ENCODE assay signal across 13 cellular contexts in the genomic region with DNA sequence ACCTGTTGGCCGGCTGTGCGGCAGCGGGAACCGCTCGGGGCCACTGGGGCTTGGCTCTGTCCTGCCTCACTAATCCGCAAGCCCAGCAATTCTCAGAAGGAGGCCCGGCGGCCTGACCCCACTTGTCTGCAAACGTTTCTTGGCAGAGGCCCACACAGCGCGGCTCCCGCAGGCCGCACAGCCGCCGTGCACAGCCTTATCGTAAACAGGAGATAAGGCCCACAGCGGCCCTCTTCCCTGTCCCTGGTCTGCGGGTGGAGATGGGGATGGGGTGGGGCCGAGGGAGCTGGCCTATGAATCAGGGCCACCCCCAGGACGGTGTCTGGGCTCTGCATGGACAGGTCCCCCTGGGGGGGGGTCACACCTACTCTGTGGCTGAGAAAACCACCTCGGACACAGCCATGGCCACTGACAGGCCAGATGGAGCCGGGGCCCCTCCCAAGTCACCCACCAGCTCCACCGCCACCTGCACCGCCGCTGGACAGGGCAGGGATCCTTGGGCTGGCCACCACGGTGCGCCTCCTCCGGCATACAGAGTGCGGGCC. TPM values are rescaled to one million over a fixed set of nuclear protein-coding genes. Genes with fewer than 3 reads are reported as not detected.
DNase-seq lines count a peak whose midpoint lies in the region; ATAC-seq and TF ChIP-seq lines count a peak whose summit lies in the region.
"Had no signal": no experiment of that assay in that cellular context is flagged by ENCODE, and none has a peak within 500 bp of the region (broad histone marks: within the 10 kb centered on the region; RNA-seq: fewer than 3 reads in every experiment).

No MANE protein-coding gene starts in this region.

- no peak overlapping the region for H2AFZ ChIP-seq in PC-3 (ENCODE audit: low read length)

- intact Hi-C loops in PC-3 (cut with micrococcal nuclease): no loop called here

- DNase-seq in SK-N-DZ (ENCODE audit: low spot score) (peak; percentile 50), fibroblast of the aortic adventitia (ENCODE audit: low read depth) (peak; percentile 35), mucosa of gallbladder (ENCODE audit: low spot score) (peak; percentile 87), NCI-H1092 treated with DMSO at 0.1 percent for 48 hours (lab: John Stamatoyannopoulos, UW) (no peak), PC-3 (no peak), CD1c-positive myeloid dendritic cell (ENCODE audit: extremely low spot score) (no peak), A172 (ENCODE audit: low spot score) (no peak)
- DNase-seq: MG63; NK-92 treated with Interleukin-12 subunit alpha and Interleukin-12 subunit beta, amount 100 ng/mL, for 24 hours; stimulated activated CD4-positive, alpha-beta T cell treated with anti-CD3 and anti-CD28 coated beads, Interleukin-12 subunit alpha, Interleukin-12 subunit beta, amount 100 ng/mL, for 4 hours had no signal

- H3K36me3 ChIP-seq in BLaER1 (peaks cover 16% of the 10 kb centered on the region; the same call in 1 of the 2 replicates), PC-3 (ENCODE audit: low read depth, low read length) (no peaks in the 10 kb centered on the region)
- H3K36me3 ChIP-seq: MG63 had no signal

- no peak for TF ChIP-seq CTCF in fibroblast of the aortic adventitia (IDR thresholded peaks at IDR 0.05; ENCODE audit: insufficient read depth, low read length)
- TF ChIP-seq CTCF in PC-3 (conservative IDR thresholded peaks at IDR 0.05; ENCODE audit: low read depth, low read length): no peak

- H3K4me2 ChIP-seq in BLaER1: peak overlapping the region; percentile 12; the same call in 1 of the 2 replicates
- no peak overlapping the region for H3K4me2 ChIP-seq in PC-3 (ENCODE audit: low read length)

- H3K4me1 ChIP-seq in BLaER1 (peaks cover 60% of the 10 kb centered on the region), PC-3 (ENCODE audit: insufficient read depth, low read length) (peaks cover 9% of the 10 kb centered on the region; the same call in 1 of the 2 replicates)

- H3K79me2 ChIP-seq in PC-3 (ENCODE audit: low read length): no peaks in the 10 kb centered on the region

- CTCF ChIA-PET in PC-3 (lab: Charles Lee): no interaction called here

- POLR2A ChIA-PET in PC-3 (lab: Charles Lee; ENCODE audit: unreplicated experiment): no interaction called here

- no peak overlapping the region for H3K9ac ChIP-seq in BLaER1
- H3K9ac ChIP-seq in PC-3 (ENCODE audit: low read length): no peak overlapping the region
- H3K9ac ChIP-seq: BLaER1 treated with 17β-estradiol and CSF1 and Interleukin-3, amounts not matched to agents 10 nM and 100 nM had no signal

- 0 out of 2 replicates have a peak overlapping the region, but pooled peaks have one; percentile 30 for H3K27ac ChIP-seq in BLaER1
- no peak overlapping the region for H3K27ac ChIP-seq in PC-3 (ENCODE audit: low read length)
- H3K27ac ChIP-seq: BLaER1 treated with 17β-estradiol and CSF1 and Interleukin-3, amounts not matched to agents 10 nM and 100 nM had no signal

- 0 out of 2 replicates have a peak, but pooled peaks cover 5% of the 10 kb centered on the region for H4K20me1 ChIP-seq in BLaER1
- no peaks in the 10 kb centered on the region; the same call in 1 of the 2 replicates for H4K20me1 ChIP-seq in PC-3 (ENCODE audit: low read length)

- H3K4me3 ChIP-seq in BLaER1 (no peak overlapping the region), fibroblast of the aortic adventitia (ENCODE audit: low read depth, low read length) (no peak overlapping the region), PC-3 (ENCODE audit: low read length) (no peak overlapping the region)
- H3K4me3 ChIP-seq: BLaER1 treated with 17β-estradiol and CSF1 and Interleukin-3, amounts not matched to agents 10 nM and 100 nM; MG63 had no signal

- no peak; the same call in 1 of the 2 replicates for ATAC-seq in PC-3

- H3K27me3 ChIP-seq in BLaER1 (no peaks in the 10 kb centered on the region), PC-3 (ENCODE audit: low read length) (no peaks in the 10 kb centered on the region)
- H3K27me3 ChIP-seq: BLaER1 treated with 17β-estradiol and CSF1 and Interleukin-3, amounts not matched to agents 10 nM and 100 nM; MG63 had no signal

- no TSS peak for BruUV-seq in PC-3 (replicated peaks; lab: Mats Ljungman, UMichigan)

- H3K9me3 ChIP-seq in BLaER1 (no peaks in the 10 kb centered on the region), PC-3 (ENCODE audit: low read length) (no peaks in the 10 kb centered on the region)
- H3K9me3 ChIP-seq: BLaER1 treated with 17β-estradiol and CSF1 and Interleukin-3, amounts not matched to agents 10 nM and 100 nM; MG63 had no signal

- H3F3A ChIP-seq in PC-3 (ENCODE audit: low read length, unreplicated experiment): no peaks in the 10 kb centered on the region

- H3K9me2 ChIP-seq in PC-3 (replicated peaks; ENCODE audit: low read length): no peaks in the 10 kb centered on the region

RNA-seq across cellular contexts. Expression of a gene that starts 47.8 kb away (rescaled TPM):
- polyA plus RNA-seq in SK-N-DZ (2014; cell fraction: cytosol; rRNA removed): 0.08 TPM in 1 of 2 replicates, not detected in the other
- polyA plus RNA-seq in SK-N-DZ (2014; cell fraction: nucleus; rRNA removed): 0.28 TPM in 1 of 2 replicates, not detected in the other
- total RNA-seq in fibroblast of the aortic adventitia (ENCODE audit: low replicate concordance) (0.49 and 0.63 TPM in 2 replicates), mucosa of gallbladder (2.0 TPM), PC-3 (2014; rRNA removed) (0.04 TPM in 1 of 2 replicates, not detected in the other)
- not detected in 2 replicates for total RNA-seq in A172 (2014; rRNA removed; shearing (Covaris generic))
- total RNA-seq: cerebellum had no signal

RNA-seq across cellular contexts. Expression of a gene that starts 59.9 kb away (rescaled TPM):
- polyA plus RNA-seq in SK-N-DZ (2014; cell fraction: cytosol; rRNA removed): 1.8 and 2.4 TPM in 2 replicates
- 9.7 and 10.7 TPM in 2 replicates for polyA plus RNA-seq in SK-N-DZ (2014; cell fraction: nucleus; rRNA removed)
- total RNA-seq in fibroblast of the aortic adventitia (ENCODE audit: low replicate concordance): 1.1 and 2.4 TPM in 2 replicates
- total RNA-seq in mucosa of gallbladder: 23.6 TPM
- total RNA-seq in PC-3 (2014; rRNA removed): 6.7 and 8.5 TPM in 2 replicates
- 0.98 and 1.4 TPM in 2 replicates for total RNA-seq in A172 (2014; rRNA removed; shearing (Covaris generic))

Comparison
In these comparisons a context has a peak if more than half of its experiments do, and no peak if none do; other contexts are left out.
1. DNase-seq: peak in SK-N-DZ (single experiment), fibroblast of the aortic adventitia (single experiment) and mucosa of gallbladder (single experiment); none in NCI-H1092 treated with DMSO at 0.1 percent for 48 hours (single experiment), PC-3 (single experiment), CD1c-positive myeloid dendritic cell (single experiment) and A172 (single experiment).